8 cellular contexts compared by ENCODE assay signal in the genomic region with DNA sequence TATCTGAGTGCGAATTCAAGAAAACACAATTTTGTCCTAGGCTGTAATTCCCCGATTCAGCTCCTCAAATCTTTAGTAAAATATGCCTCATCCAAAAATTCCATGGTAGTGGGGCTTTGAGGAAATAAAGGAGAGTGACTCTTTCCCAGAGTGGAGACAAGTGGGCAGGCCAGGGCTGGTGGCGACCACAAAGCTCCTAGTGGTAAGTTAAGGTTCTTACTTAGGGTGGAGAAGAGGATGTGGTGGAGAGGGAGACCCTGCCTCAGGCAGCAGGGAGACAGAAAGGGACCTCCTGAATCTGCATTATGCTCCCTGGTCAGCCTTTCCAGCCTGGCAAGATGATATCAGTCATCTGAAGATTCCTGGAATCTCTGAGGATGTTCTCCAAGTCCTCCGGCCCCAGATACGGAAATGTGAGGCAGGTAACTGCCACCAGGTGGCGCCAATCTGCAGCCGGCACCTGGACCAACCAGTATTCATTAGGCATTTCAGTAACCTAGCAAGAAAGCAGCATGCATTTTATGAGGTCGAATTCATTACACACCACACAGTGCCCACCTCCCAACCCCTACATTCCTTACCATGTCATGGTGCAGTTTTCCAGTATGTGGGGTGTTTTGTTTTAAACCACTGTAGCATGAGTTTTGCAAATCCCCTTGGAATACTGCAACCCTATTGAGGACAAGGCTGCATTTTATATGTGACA.
DNase-seq lines count a peak whose midpoint lies in the region; ATAC-seq, FAIRE-seq and TF ChIP-seq lines count a peak whose summit lies in the region.

No MANE protein-coding gene starts in this region.

- H3K36me3 Mint-ChIP-seq in T-cell = no peaks in the 10 kb centered on the region

- CTCF ChIA-PET in T-cell (lab: Charles Lee) = interaction anchor here (0.9 to 1.5 kb wide), 4 partner anchors 97 to 544 kb away, joined by 3 to 4 read pairs (median 3); no protein-coding TSS in a partner anchor

- peaks cover 0 to 2% (median 0%) of the 10 kb centered on the region in 3 donors for H3K4me1 Mint-ChIP-seq in T-cell

- H3K4me3 Mint-ChIP-seq in T-cell = no peak overlapping the region

- ATAC-seq in GM21367 (IDR thresholded peaks at IDR 0.05; ENCODE audit: unreplicated experiment) = peak; percentile 62
- peak in 2 of 4 experiments; percentile 34 to 38 for ATAC-seq in T-cell (replicated peaks in 1 of 4)
- ATAC-seq in GM21825 (IDR thresholded peaks at IDR 0.05; ENCODE audit: unreplicated experiment) = no peak

- peak; percentile 80 for TF ChIP-seq CTCF in D721Med (IDR thresholded peaks at IDR 0.05; ENCODE audit: insufficient read depth, missing control alignments)

- POLR2A ChIA-PET in T-cell (lab: Charles Lee) = no interaction called here

- H3K27me3 Mint-ChIP-seq in T-cell = no peaks in the 10 kb centered on the region

- H3K9me3 Mint-ChIP-seq in T-cell = no peaks in the 10 kb centered on the region

- H3K27ac Mint-ChIP-seq in T-cell = no peak overlapping the region

- peak; percentile 30 for DNase-seq in D721Med (ENCODE audit: insufficient read length, low spot score)
- peak; percentile 38 to 44 for DNase-seq in Kasumi-1 (lab: John Stamatoyannopoulos, UW)
- DNase-seq in T-cell = peak in 30 of 34 experiments; percentile 2 to 46 (median 26)
- DNase-seq in astrocyte of the hippocampus (ENCODE audit: low read depth, low spot score) = peak; percentile 73
- peak; percentile 91 for DNase-seq in islet precursor cell
- DNase-seq in stimulated activated CD4-positive, alpha-beta T cell treated with anti-CD3 and anti-CD28 coated beads, Interleukin-4, amount 100 ng/mL, for 24 hours = peak; percentile 47

- FAIRE-seq in D721Med (lab: Jason Lieb, UNC) = no peak

Comparison
In these comparisons a context has a peak if more than half of its experiments do, and no peak if none do; other contexts are left out.
1. DNase-seq: peak in every context shown above with its lines; median percentile 91 in islet precursor cell; 73 in astrocyte of the hippocampus; 47 in stimulated activated CD4-positive, alpha-beta T cell treated with anti-CD3 and anti-CD28 coated beads, Interleukin-4, amount 100 ng/mL, for 24 hours; 41 in Kasumi-1; 30 in D721Med; 26 in T-cell.